In the genomic region with DNA sequence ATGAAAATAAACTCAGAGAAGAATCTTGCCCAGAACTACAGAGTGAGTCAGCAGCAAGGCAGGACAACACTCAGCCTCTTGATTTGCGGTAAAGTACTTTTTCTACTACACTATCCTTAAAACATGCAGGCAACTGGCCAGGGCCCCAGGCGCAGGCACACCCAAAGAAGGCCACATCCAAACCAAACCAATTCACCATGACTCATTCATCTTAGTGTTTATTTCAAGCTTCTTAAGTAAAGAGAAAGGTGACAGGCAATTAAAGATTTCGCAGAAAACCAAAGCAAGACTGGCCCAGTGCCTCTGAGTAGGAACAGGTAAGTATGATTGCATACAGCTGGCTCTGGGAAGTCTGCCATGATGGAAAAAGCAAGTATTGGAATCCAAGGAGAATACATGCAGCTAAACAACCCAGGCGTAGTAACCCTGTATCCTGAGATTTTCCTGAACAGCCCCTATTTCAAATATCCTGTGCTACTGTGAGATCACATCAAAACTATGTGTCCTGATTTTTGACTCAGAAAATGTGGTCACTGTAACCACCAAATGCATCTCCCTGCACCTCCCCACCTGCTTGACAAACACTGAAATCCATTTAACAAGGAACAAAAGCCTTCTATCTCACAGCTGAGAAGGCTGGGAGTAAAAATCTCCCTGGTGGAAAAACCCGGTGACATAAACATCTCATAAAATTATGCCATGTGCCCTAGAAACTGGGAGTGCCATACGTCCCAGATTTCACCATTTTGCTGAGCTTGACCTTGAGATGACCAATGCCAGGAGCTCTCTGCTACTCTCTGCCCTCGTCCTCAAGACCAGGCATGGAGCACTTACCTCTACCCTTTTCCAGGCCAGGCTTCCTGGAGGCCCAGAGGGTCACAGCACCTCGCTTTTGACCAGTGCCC, we compare ENCODE assay signal across 1 cellular context.
A peak's percentile ranks its signal among the peaks of the same experiment; 100 is the strongest.
TF ChIP-seq lines count a peak whose summit lies in the region.

No MANE protein-coding gene starts in this region.

TF ChIP-seq in K562, 482 proteins besides CTCF, POLR2A, EP300 and RAD21 (continued from another document):
- TF ChIP-seq, protein P1, sequence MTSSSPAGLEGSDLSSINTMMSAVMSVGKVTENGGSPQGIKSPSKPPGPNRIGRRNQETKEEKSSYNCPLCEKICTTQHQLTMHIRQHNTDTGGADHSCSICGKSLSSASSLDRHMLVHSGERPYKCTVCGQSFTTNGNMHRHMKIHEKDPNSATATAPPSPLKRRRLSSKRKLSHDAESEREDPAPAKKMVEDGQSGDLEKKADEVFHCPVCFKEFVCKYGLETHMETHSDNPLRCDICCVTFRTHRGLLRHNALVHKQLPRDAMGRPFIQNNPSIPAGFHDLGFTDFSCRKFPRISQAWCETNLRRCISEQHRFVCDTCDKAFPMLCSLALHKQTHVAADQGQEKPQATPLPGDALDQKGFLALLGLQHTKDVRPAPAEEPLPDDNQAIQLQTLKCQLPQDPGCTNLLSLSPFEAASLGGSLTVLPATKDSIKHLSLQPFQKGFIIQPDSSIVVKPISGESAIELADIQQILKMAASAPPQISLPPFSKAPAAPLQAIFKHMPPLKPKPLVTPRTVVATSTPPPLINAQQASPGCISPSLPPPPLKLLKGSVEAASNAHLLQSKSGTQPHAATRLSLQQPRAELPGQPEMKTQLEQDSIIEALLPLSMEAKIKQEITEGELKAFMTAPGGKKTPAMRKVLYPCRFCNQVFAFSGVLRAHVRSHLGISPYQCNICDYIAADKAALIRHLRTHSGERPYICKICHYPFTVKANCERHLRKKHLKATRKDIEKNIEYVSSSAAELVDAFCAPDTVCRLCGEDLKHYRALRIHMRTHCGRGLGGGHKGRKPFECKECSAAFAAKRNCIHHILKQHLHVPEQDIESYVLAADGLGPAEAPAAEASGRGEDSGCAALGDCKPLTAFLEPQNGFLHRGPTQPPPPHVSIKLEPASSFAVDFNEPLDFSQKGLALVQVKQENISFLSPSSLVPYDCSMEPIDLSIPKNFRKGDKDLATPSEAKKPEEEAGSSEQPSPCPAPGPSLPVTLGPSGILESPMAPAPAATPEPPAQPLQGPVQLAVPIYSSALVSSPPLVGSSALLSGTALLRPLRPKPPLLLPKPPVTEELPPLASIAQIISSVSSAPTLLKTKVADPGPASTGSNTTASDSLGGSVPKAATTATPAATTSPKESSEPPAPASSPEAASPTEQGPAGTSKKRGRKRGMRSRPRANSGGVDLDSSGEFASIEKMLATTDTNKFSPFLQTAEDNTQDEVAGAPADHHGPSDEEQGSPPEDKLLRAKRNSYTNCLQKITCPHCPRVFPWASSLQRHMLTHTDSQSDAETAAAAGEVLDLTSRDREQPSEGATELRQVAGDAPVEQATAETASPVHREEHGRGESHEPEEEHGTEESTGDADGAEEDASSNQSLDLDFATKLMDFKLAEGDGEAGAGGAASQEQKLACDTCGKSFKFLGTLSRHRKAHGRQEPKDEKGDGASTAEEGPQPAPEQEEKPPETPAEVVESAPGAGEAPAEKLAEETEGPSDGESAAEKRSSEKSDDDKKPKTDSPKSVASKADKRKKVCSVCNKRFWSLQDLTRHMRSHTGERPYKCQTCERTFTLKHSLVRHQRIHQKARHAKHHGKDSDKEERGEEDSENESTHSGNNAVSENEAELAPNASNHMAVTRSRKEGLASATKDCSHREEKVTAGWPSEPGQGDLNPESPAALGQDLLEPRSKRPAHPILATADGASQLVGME (CRISPR knock-in tag; IDR thresholded peaks at IDR 0.05) = no peak
- TF ChIP-seq SMARCE1 (IDR thresholded peaks at IDR 0.05) = 0 out of 2 replicates have a peak, but pooled peaks have one; percentile 25
- peak; percentile 51 to 60; a peak in 3 of 4 replicates for TF ChIP-seq KDM1A (IDR thresholded peaks at IDR 0.05)
- TF ChIP-seq MAFF (IDR thresholded peaks at IDR 0.05; ENCODE audit: low read length) = peak; percentile 39
- TF ChIP-seq TRIM28 (IDR thresholded peaks at IDR 0.05) = no peak
- TF ChIP-seq MECOM (CRISPR knock-in tag; IDR thresholded peaks at IDR 0.05) = no peak
- TF ChIP-seq SMARCA4 (IDR thresholded peaks at IDR 0.05) = peak; percentile 27; the same call in 1 of the 2 replicates
- TF ChIP-seq NBN (IDR thresholded peaks at IDR 0.05; ENCODE audit: low read depth) = no peak
- no peak for TF ChIP-seq ZNF324 (CRISPR knock-in tag; IDR thresholded peaks at IDR 0.05)
- TF ChIP-seq, protein P2, sequence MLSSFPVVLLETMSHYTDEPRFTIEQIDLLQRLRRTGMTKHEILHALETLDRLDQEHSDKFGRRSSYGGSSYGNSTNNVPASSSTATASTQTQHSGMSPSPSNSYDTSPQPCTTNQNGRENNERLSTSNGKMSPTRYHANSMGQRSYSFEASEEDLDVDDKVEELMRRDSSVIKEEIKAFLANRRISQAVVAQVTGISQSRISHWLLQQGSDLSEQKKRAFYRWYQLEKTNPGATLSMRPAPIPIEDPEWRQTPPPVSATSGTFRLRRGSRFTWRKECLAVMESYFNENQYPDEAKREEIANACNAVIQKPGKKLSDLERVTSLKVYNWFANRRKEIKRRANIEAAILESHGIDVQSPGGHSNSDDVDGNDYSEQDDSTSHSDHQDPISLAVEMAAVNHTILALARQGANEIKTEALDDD (IDR thresholded peaks at IDR 0.05) = no peak
- no peak for TF ChIP-seq ZNF79 (CRISPR knock-in tag; IDR thresholded peaks at IDR 0.05; ENCODE audit: low read depth)
- peak; percentile 67 for TF ChIP-seq NFE2 (IDR thresholded peaks at IDR 0.05; ENCODE audit: low read depth)
- no peak for TF ChIP-seq SIX5 (IDR thresholded peaks at IDR 0.05; ENCODE audit: borderline replicate concordance in 1 of 2, insufficient read depth in 1 of 2, low read depth in 1 of 2, low read length in 2 of 2)
- peak; percentile 66; the same call in 1 of the 2 replicates for TF ChIP-seq C11orf30 (IDR thresholded peaks at IDR 0.05; ENCODE audit: low read depth)
- TF ChIP-seq ZEB2 (IDR thresholded peaks at IDR 0.05) = 0 out of 2 replicates have a peak, but pooled peaks have one; percentile 53
- no peak for TF ChIP-seq ZNF699 (CRISPR knock-in tag; IDR thresholded peaks at IDR 0.05; ENCODE audit: insufficient replicate concordance)
- TF ChIP-seq CEBPB (tag; IDR thresholded peaks at IDR 0.05) = no peak
- TF ChIP-seq, protein P3, sequence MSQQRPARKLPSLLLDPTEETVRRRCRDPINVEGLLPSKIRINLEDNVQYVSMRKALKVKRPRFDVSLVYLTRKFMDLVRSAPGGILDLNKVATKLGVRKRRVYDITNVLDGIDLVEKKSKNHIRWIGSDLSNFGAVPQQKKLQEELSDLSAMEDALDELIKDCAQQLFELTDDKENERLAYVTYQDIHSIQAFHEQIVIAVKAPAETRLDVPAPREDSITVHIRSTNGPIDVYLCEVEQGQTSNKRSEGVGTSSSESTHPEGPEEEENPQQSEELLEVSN (IDR thresholded peaks at IDR 0.05; ENCODE audit: borderline replicate concordance in 1 of 2, extremely low read depth in 1 of 2, insufficient read depth in 1 of 2, insufficient read length in 1 of 2, low read depth in 1 of 2, low read length in 1 of 2, poor library complexity in 1 of 2, severe bottlenecking in 1 of 2) = no peak
- no peak for TF ChIP-seq ETV1 (tag; conservative IDR thresholded peaks at IDR 0.05; ENCODE audit: low read depth)
- TF ChIP-seq FOSL1 (tag; conservative IDR thresholded peaks at IDR 0.05) = peak; percentile 86
- peak; percentile 53 to 59; a peak in 3 of 4 replicates for TF ChIP-seq NRF1 (conservative IDR thresholded peaks at IDR 0.05 in 1 of 2, IDR thresholded peaks at IDR 0.05 in 1 of 2)
- no peak for TF ChIP-seq NR2C2 (CRISPR knock-in tag; IDR thresholded peaks at IDR 0.05)
- TF ChIP-seq NR2C2 (tag; IDR thresholded peaks at IDR 0.05) = no peak
- TF ChIP-seq SNIP1 (IDR thresholded peaks at IDR 0.05; ENCODE audit: low read depth) = no peak
- TF ChIP-seq, protein P4, sequence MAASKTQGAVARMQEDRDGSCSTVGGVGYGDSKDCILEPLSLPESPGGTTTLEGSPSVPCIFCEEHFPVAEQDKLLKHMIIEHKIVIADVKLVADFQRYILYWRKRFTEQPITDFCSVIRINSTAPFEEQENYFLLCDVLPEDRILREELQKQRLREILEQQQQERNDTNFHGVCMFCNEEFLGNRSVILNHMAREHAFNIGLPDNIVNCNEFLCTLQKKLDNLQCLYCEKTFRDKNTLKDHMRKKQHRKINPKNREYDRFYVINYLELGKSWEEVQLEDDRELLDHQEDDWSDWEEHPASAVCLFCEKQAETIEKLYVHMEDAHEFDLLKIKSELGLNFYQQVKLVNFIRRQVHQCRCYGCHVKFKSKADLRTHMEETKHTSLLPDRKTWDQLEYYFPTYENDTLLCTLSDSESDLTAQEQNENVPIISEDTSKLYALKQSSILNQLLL (CRISPR knock-in tag; IDR thresholded peaks at IDR 0.05; ENCODE audit: borderline replicate concordance) = no peak
- no peak for TF ChIP-seq HNRNPUL1 (IDR thresholded peaks at IDR 0.05; ENCODE audit: low read length)
- TF ChIP-seq ZNF239 (CRISPR knock-in tag; IDR thresholded peaks at IDR 0.05) = no peak
- TF ChIP-seq CBFB (CRISPR knock-in tag; IDR thresholded peaks at IDR 0.05) = no peak
- peak; percentile 38; the same call in 1 of the 2 replicates for TF ChIP-seq MAFK (IDR thresholded peaks at IDR 0.05; ENCODE audit: low read length)
- no peak for TF ChIP-seq OTX1 (CRISPR knock-in tag; IDR thresholded peaks at IDR 0.05)
- peak in 1 of 2 experiments; percentile 75; a peak in 1 of 4 replicates for TF ChIP-seq SRF (CRISPR knock-in tag; IDR thresholded peaks at IDR 0.05)
